8 cellular contexts compared by ENCODE assay signal in the genomic region with DNA sequence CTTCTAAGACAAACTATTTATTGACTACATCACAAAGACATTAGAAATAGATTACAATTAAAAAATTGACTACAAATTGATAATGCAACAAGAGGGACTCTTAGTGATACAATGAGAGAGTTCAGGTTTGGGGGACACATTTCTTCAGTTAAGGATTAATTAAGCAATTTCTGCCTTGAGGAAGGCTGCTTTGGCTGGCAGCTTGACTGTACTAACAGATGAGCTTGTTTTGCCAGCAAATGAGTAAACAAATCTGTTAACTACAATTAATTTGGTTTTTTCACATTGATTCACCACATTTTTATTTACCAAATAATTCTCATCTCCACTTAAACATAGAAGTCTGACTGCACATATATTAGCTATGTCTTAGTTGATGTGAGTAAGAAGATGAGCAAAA.
"Had no signal": no experiment of that assay in that cellular context is flagged by ENCODE, and none has a peak within 500 bp of the region (broad histone marks: within the 10 kb centered on the region; RNA-seq: fewer than 3 reads in every experiment).

No MANE protein-coding gene starts in this region.

- H3K9ac ChIP-seq: GM23248 had no signal

- H3K9me3 ChIP-seq: HAP-1 had no signal

- H3K4me1 ChIP-seq: HAP-1 had no signal

- DNase-seq: GM23248, GOT3, H7, HFFc6, IMR-90 had no signal

- ATAC-seq: HCT116, K562 had no signal

- H3K27ac ChIP-seq: GM23248 had no signal

- H2AFZ ChIP-seq: GM23248 had no signal

- H3K4me3 ChIP-seq: GM23248, HAP-1, K562 had no signal

- H3K36me3 ChIP-seq: HAP-1 had no signal
